In the genomic region with DNA sequence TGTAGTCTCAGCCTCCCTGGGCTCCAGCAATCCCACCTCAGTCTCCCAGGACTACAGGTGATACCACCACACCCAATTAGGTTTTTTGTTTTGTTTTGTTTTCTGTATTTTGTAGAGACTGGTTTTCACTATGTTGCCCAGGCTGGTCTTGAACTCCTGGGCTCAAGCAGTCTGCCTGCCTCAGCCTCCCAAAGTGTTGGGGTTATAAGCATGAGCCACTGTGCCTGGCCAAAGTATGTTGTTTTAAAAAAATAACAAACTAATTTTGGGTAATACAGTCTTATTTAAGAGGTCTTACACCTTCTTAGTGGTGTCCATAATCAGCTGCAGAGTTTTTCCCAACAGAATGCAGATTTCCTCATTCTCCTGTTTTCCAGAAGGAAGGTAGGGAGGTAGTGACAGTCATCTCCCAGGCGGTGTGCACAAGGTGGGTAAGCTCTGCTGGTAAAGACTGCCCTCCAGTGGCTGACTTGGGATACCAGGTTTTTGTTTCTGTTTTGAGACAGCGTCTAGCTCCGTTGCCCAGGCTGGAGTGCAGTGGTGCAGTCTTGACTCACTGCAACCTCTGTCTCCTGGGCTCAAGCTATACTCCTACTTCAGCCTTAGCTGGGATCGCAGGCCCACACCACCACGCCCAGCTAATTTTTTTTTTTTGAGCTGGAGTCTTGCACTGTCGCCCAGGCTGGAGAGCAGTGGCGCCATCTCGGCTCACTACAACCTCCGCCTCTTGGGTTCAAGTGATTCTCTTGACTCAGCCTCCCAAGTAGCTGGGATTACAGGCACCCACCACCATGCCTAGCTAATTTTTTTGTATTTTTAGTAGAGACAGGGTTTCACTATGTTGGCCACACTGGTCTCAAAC, we compare ENCODE assay signal across 8 cellular contexts. TPM values are rescaled to one million over a fixed set of nuclear protein-coding genes. Genes with fewer than 3 reads are reported as not detected.
DNase-seq lines count a peak whose midpoint lies in the region; ATAC-seq and TF ChIP-seq lines count a peak whose summit lies in the region.

No MANE protein-coding gene starts in this region.

- peaks cover 0 to 4% (median 2%) of the 10 kb centered on the region in 4 donors for H3K4me1 Mint-ChIP-seq in CD4-positive, CD25-positive, alpha-beta regulatory T cell

- peak overlapping the region; percentile 20 to 66 (median 25) for H3K27ac Mint-ChIP-seq in CD4-positive, CD25-positive, alpha-beta regulatory T cell

- no peaks in the 10 kb centered on the region for H3K9me3 ChIP-seq in CD4-positive, CD25-positive, alpha-beta regulatory T cell (ENCODE audit: control insufficient read depth in 2 of 2, low read length in 2 of 2)
- H3K9me3 ChIP-seq in testis = no peaks in the 10 kb centered on the region

- H3K4me1 ChIP-seq in CD4-positive, CD25-positive, alpha-beta regulatory T cell (ENCODE audit: control insufficient read depth, insufficient read depth, low read length, poor library complexity, severe bottlenecking) = no peaks in the 10 kb centered on the region
- H3K4me1 ChIP-seq in testis = no peaks in the 10 kb centered on the region

- H3K9me3 Mint-ChIP-seq in CD4-positive, CD25-positive, alpha-beta regulatory T cell = peaks cover 0 to 1% (median 0%) of the 10 kb centered on the region in 7 donors

- no peak overlapping the region for H3K4me3 ChIP-seq in CD4-positive, CD25-positive, alpha-beta regulatory T cell (ENCODE audit: low read depth, low read length)
- no peak overlapping the region for H3K4me3 ChIP-seq in foreskin fibroblast (ENCODE audit: low read depth in 1 of 2, low read length in 2 of 2)
- H3K4me3 ChIP-seq in testis = no peak overlapping the region

- H3K27me3 Mint-ChIP-seq in CD4-positive, CD25-positive, alpha-beta regulatory T cell = no peaks in the 10 kb centered on the region

- H3K4me3 Mint-ChIP-seq in CD4-positive, CD25-positive, alpha-beta regulatory T cell = no peak overlapping the region

- no peak for TF ChIP-seq POLR2A in testis (IDR thresholded peaks at IDR 0.05)

- TF ChIP-seq CTCF in foreskin fibroblast (IDR thresholded peaks at IDR 0.05; ENCODE audit: low read depth, low read length) (peak; percentile 71), testis (IDR thresholded peaks at IDR 0.05) (peak; percentile 52 to 77 (median 75))

- H3K36me3 Mint-ChIP-seq in CD4-positive, CD25-positive, alpha-beta regulatory T cell = peaks cover 23% of the 10 kb centered on the region

- H3K27me3 ChIP-seq in CD4-positive, CD25-positive, alpha-beta regulatory T cell (ENCODE audit: control insufficient read depth, insufficient read depth, low read length) = no peaks in the 10 kb centered on the region
- H3K27me3 ChIP-seq in testis = no peaks in the 10 kb centered on the region

- peak; percentile 82 to 85 for ATAC-seq in CD4-positive, CD25-positive, alpha-beta regulatory T cell (ENCODE audit: low read depth in 2 of 2)
- peak; percentile 70 for ATAC-seq in GM19467 (IDR thresholded peaks at IDR 0.05; ENCODE audit: unreplicated experiment)

- intact Hi-C loops in testis (cut with DNase I; ENCODE audit: low total_unique reads) = no loop called here

- DNase-seq in CD4-positive, CD25-positive, alpha-beta regulatory T cell = peak; percentile 61 to 77 (median 71)
- DNase-seq in Kasumi-1 (lab: John Stamatoyannopoulos, UW) (peak; percentile 71), RPMI8226 (peak; percentile 76), foreskin fibroblast (peak; percentile 43 to 77), nucleus accumbens (lab: John Stamatoyannopoulos, UW) (peak in 54 of 56 donors; percentile 3 to 88 (median 53)), testis (peak; percentile 88)
- DNase-seq in activated T-helper 1 cell treated with anti-CD3 and anti-CD28 coated beads, Interleukin-2, amount 50 U/mL, for 16 hours (ENCODE audit: low read depth in 1 of 2, low spot score in 1 of 2) = peak; percentile 37 to 48

- no peak overlapping the region for H3K27ac ChIP-seq in CD4-positive, CD25-positive, alpha-beta regulatory T cell (ENCODE audit: insufficient read depth, low read length, poor library complexity, severe bottlenecking)
- no peak overlapping the region for H3K27ac ChIP-seq in testis

- WGBS in testis, 2 donors = 70 to 75% methylated on average over 9 of the region's 9 CpGs

- peaks cover 20% of the 10 kb centered on the region for H3K36me3 ChIP-seq in CD4-positive, CD25-positive, alpha-beta regulatory T cell (ENCODE audit: control insufficient read depth, insufficient read depth, low read length)
- no peaks in the 10 kb centered on the region for H3K36me3 ChIP-seq in testis (ENCODE audit: low read depth, missing control alignments)

RNA-seq across cellular contexts. Expression of gene MAP6D1, which starts 58.4 kb away (rescaled TPM):
- 1.9 TPM for total RNA-seq in CD4-positive, CD25-positive, alpha-beta regulatory T cell
- under 1 TPM in 3 of 4 donors, not detected in 1; 0.36 to 0.67 (median 0.55) TPM for polyA plus RNA-seq in CD4-positive, CD25-positive, alpha-beta regulatory T cell
- 1 to 10 TPM; 4.8 to 8.3 TPM for total RNA-seq in testis
- polyA plus RNA-seq in testis (ENCODE audit: insufficient read depth, low read depth, low replicate concordance) = 0.80 TPM
